Comparison of ENCODE assay signal across 24 cellular contexts in genomic region chr2:67919490-67919889, GRCh38.
A peak's percentile ranks its signal among the peaks of the same experiment; 100 is the strongest.
DNase-seq lines count a peak whose midpoint lies in the region; ATAC-seq, FAIRE-seq and TF ChIP-seq lines count a peak whose summit lies in the region.
"Had no signal": no experiment of that assay in that cellular context is flagged by ENCODE, and none has a peak within 500 bp of the region (broad histone marks: within the 10 kb centered on the region; RNA-seq: fewer than 3 reads in every experiment).

No MANE protein-coding gene starts in this region.

- dilution Hi-C loops in IMR-90 (cut with HindIII; ENCODE audit: low sequenced_read_pairs, unreplicated experiment) = no loop called here
- dilution Hi-C loops in keratinocyte (cut with MboI; ENCODE audit: extremely low pct_ligation_motif_present, low sequenced_read_pairs) = no loop called here

- H2BK20ac ChIP-seq in IMR-90 (ENCODE audit: low read depth, low read length) = peak overlapping the region; percentile 99
- 0 out of 2 replicates have a peak overlapping the region, but pooled peaks have one; percentile 51 for H2BK20ac ChIP-seq in H1 (ENCODE audit: low read length)

- H3K9me3 ChIP-seq in IMR-90 (ENCODE audit: control insufficient read depth, insufficient read depth, low read length) = no peaks in the 10 kb centered on the region
- H3K9me3 ChIP-seq in RWPE2 (ENCODE audit: severe bottlenecking) = no peaks in the 10 kb centered on the region
- no peaks in the 10 kb centered on the region for H3K9me3 ChIP-seq in H1 (ENCODE audit: insufficient read depth in 2 of 2, low read depth in 1 of 2, low read length in 1 of 2)
- H3K9me3 ChIP-seq in keratinocyte (ENCODE audit: control insufficient read depth, low read depth, low read length) = no peaks in the 10 kb centered on the region
- H3K9me3 ChIP-seq in sigmoid colon = no peaks in the 10 kb centered on the region
- H3K9me3 ChIP-seq: A549; BLaER1 treated with 17β-estradiol and CSF1 and Interleukin-3, amounts not matched to agents 10 nM and 100 nM had no signal

- FAIRE-seq in H1 (lab: Jason Lieb, UNC) (no peak), keratinocyte (lab: Jason Lieb, UNC) (peak; percentile 48)
- FAIRE-seq: A549, D721Med had no signal

- intact Hi-C loops in IMR-90 (cut with micrococcal nuclease) = no loop called here
- intact Hi-C loops in sigmoid colon (cut with DNase I) = no loop called here

- peak overlapping the region; percentile 50 for H4K91ac ChIP-seq in IMR-90 (ENCODE audit: insufficient read depth, low read depth, low read length)
- no peak overlapping the region for H4K91ac ChIP-seq in H1 (replicated peaks; ENCODE audit: insufficient read length, low read length)

- in situ Hi-C loops in IMR-90 (cut with MboI; ENCODE audit: low sequenced_read_pairs) = no loop called here

- peaks cover 2% of the 10 kb centered on the region for H3K4me1 ChIP-seq in IMR-90 (ENCODE audit: control insufficient read depth, insufficient read depth, low read length)
- peaks cover 26% of the 10 kb centered on the region for H3K4me1 ChIP-seq in RWPE2 (ENCODE audit: insufficient read depth, poor library complexity, severe bottlenecking)
- peaks cover 0 to 11% (median 9%) of the 10 kb centered on the region in 4 experiments; a peak in 5 of 7 replicates for H3K4me1 ChIP-seq in H1 (replicated peaks in 1 of 4; ENCODE audit: control insufficient read depth in 3 of 4, insufficient read depth in 4 of 4, low read length in 3 of 4)
- peaks cover 21% of the 10 kb centered on the region for H3K4me1 ChIP-seq in keratinocyte (ENCODE audit: control insufficient read depth, extremely low read depth, insufficient read depth, low read length)
- H3K4me1 ChIP-seq in sigmoid colon = peaks cover 0 to 12% (median 0%) of the 10 kb centered on the region in 4 donors

- H3K4me2 ChIP-seq in IMR-90 (ENCODE audit: low read depth, low read length) = no peak overlapping the region
- H3K4me2 ChIP-seq in H1 (ENCODE audit: insufficient read depth in 1 of 2, low read depth in 2 of 2, low read length in 2 of 2) = no peak overlapping the region
- H3K4me2 ChIP-seq in keratinocyte (ENCODE audit: control insufficient read depth, extremely low read depth, insufficient read depth, low read depth, low read length) = no peak overlapping the region
- H3K4me2 ChIP-seq: A549; BLaER1 treated with 17β-estradiol and CSF1 and Interleukin-3, amounts not matched to agents 10 nM and 100 nM; KMS-11; PC-9 had no signal

- POLR2A ChIA-PET in IMR-90 (lab: Charles Lee; ENCODE audit: unreplicated experiment) (no interaction called here), H1 (lab: Charles Lee; ENCODE audit: partially characterized antibody) (interaction anchor here (0.9 kb wide), 1 partner anchor 9 kb away, joined by 3 read pairs; no protein-coding TSS in a partner anchor)

- no CpG with 5 or more reads among the region's 1 CpG for WGBS in IMR-90 (ENCODE audit: extremely low coverage in 2 of 2, insufficient read length in 1 of 2), 2 experiments
- WGBS in H1 (ENCODE audit: extremely low coverage in 1 of 2, insufficient coverage in 1 of 2, insufficient read length in 1 of 2, insufficient replicate concordance in 2 of 2, low coverage in 1 of 2, low lambda C conversion rate in 2 of 2, missing lambda C conversion rate in 1 of 2), 2 experiments = 95% methylated on average over 1 of the region's 1 CpG; no CpG with 5 or more reads in 1 of the 2 experiments
- 63 to 71% methylated on average over 1 of the region's 1 CpG for WGBS in sigmoid colon, 2 donors

- no peaks in the 10 kb centered on the region for H3K27me3 ChIP-seq in IMR-90 (ENCODE audit: control insufficient read depth, insufficient read depth, low read length)
- H3K27me3 ChIP-seq in RWPE2 (ENCODE audit: insufficient read depth, poor library complexity, severe bottlenecking) = no peaks in the 10 kb centered on the region
- no peaks in the 10 kb centered on the region for H3K27me3 ChIP-seq in H1 (replicated peaks in 1 of 4; ENCODE audit: control insufficient read depth in 3 of 4, extremely low read depth in 1 of 4, insufficient read depth in 3 of 4, low read length in 3 of 4)
- H3K27me3 ChIP-seq in keratinocyte (ENCODE audit: control insufficient read depth, extremely low read depth, insufficient read depth, low read length) = no peaks in the 10 kb centered on the region
- no peaks in the 10 kb centered on the region for H3K27me3 ChIP-seq in sigmoid colon
- H3K27me3 ChIP-seq: BLaER1 treated with 17β-estradiol and CSF1 and Interleukin-3, amounts not matched to agents 10 nM and 100 nM had no signal

- no peak overlapping the region for H3K23ac ChIP-seq in IMR-90 (ENCODE audit: low read depth, low read length)
- no peak overlapping the region for H3K23ac ChIP-seq in H1 (ENCODE audit: insufficient read length)

- H3K18ac ChIP-seq in IMR-90 (ENCODE audit: low read depth, low read length) (no peak overlapping the region; the same call in 1 of the 2 replicates), H1 (ENCODE audit: extremely low read depth, low read length) (no peak overlapping the region)

- H2AK5ac ChIP-seq in IMR-90 (ENCODE audit: low read depth, low read length) (peak overlapping the region; percentile 74), H1 (ENCODE audit: low read depth, low read length) (no peak overlapping the region)

- H3K36me3 ChIP-seq in IMR-90 (ENCODE audit: control insufficient read depth, insufficient read depth, low read length) = no peaks in the 10 kb centered on the region
- H3K36me3 ChIP-seq in RWPE2 (ENCODE audit: low read depth) = no peaks in the 10 kb centered on the region
- no peaks in the 10 kb centered on the region for H3K36me3 ChIP-seq in H1 (ENCODE audit: control insufficient read depth in 2 of 4, insufficient read depth in 4 of 4, low read length in 3 of 4)
- no peaks in the 10 kb centered on the region for H3K36me3 ChIP-seq in keratinocyte (ENCODE audit: control insufficient read depth in 2 of 2, extremely low read depth in 1 of 2, insufficient read depth in 2 of 2, low read length in 2 of 2)
- H3K36me3 ChIP-seq in sigmoid colon = no peaks in the 10 kb centered on the region
- H3K36me3 ChIP-seq: BLaER1 treated with 17β-estradiol and CSF1 and Interleukin-3, amounts not matched to agents 10 nM and 100 nM had no signal

- H2BK120ac ChIP-seq in IMR-90 (ENCODE audit: low read depth, low read length) (peak overlapping the region; percentile 97), H1 (replicated peaks; ENCODE audit: low read depth, low read length) (no peak overlapping the region)

- no peaks in the 10 kb centered on the region for H4K20me1 ChIP-seq in IMR-90 (ENCODE audit: insufficient read depth, low read length)
- no peaks in the 10 kb centered on the region for H4K20me1 ChIP-seq in H1 (replicated peaks in 1 of 2; ENCODE audit: control insufficient read depth in 1 of 2, insufficient read depth in 2 of 2, low read length in 2 of 2)
- H4K20me1 ChIP-seq in keratinocyte (ENCODE audit: control insufficient read depth, extremely low read depth, insufficient read depth, low read length) = no peaks in the 10 kb centered on the region
- H4K20me1 ChIP-seq: BLaER1 treated with 17β-estradiol and CSF1 and Interleukin-3, amounts not matched to agents 10 nM and 100 nM had no signal

- no peak overlapping the region for H2BK12ac ChIP-seq in H1 (ENCODE audit: low read depth, low read length)

- peak overlapping the region; percentile 46 for H3K4ac ChIP-seq in IMR-90 (ENCODE audit: low read depth, low read length)
- H3K4ac ChIP-seq in H1 (replicated peaks; ENCODE audit: insufficient read length, low read depth, low read length) = no peak overlapping the region

- BruUV-seq in IMR-90 (replicated peaks; lab: Mats Ljungman, UMichigan) = no TSS peak

- H3K56ac ChIP-seq in IMR-90 (ENCODE audit: extremely low read depth, insufficient read depth, low read length) = no peak overlapping the region
- no peak overlapping the region for H3K56ac ChIP-seq in H1 (replicated peaks; ENCODE audit: insufficient read length, low read depth, low read length)

- no peak for TF ChIP-seq CTCF in IMR-90 (conservative IDR thresholded peaks at IDR 0.05; ENCODE audit: low read depth, low read length)
- no peak for TF ChIP-seq CTCF in RWPE2 (IDR thresholded peaks at IDR 0.05; ENCODE audit: poor library complexity, severe bottlenecking)
- TF ChIP-seq CTCF in H1 (IDR thresholded peaks at IDR 0.05; ENCODE audit: control extremely low read depth in 1 of 3, insufficient read depth in 1 of 3, low read depth in 1 of 3, low read length in 3 of 3) = peak in 2 of 3 experiments; percentile 5 to 34; a peak in 1 of 4 replicates
- no peak for TF ChIP-seq CTCF in keratinocyte (optimal IDR thresholded peaks at IDR 0.05 in 1 of 3, IDR thresholded peaks at IDR 0.05 in 1 of 3, conservative IDR thresholded peaks at IDR 0.05 in 1 of 3; ENCODE audit: extremely low read depth in 1 of 3, insufficient read depth in 2 of 3, low read length in 3 of 3)
- no peak for TF ChIP-seq CTCF in sigmoid colon (IDR thresholded peaks at IDR 0.05)

- H2BK5ac ChIP-seq in IMR-90 (ENCODE audit: low read depth, low read length, poor library complexity, severe bottlenecking) (no peak overlapping the region), H1 (ENCODE audit: low read depth, low read length) (no peak overlapping the region)

- H2AK9ac ChIP-seq in IMR-90 (replicated peaks; ENCODE audit: low read depth, low read length, poor library complexity) = no peak overlapping the region

- no peak overlapping the region for H3K27ac ChIP-seq in IMR-90 (ENCODE audit: insufficient read depth, low read length)
- peak overlapping the region; percentile 99 for H3K27ac ChIP-seq in RWPE2 (ENCODE audit: poor library complexity, severe bottlenecking)
- no peak overlapping the region for H3K27ac ChIP-seq in H1 (ENCODE audit: low read depth, low read length)
- H3K27ac ChIP-seq in keratinocyte (ENCODE audit: control insufficient read depth, insufficient read depth, low read length) = no peak overlapping the region
- H3K27ac ChIP-seq in sigmoid colon = no peak overlapping the region
- H3K27ac ChIP-seq: BLaER1 treated with 17β-estradiol and CSF1 and Interleukin-3, amounts not matched to agents 10 nM and 100 nM; KMS-11; PC-9 had no signal

- H4K5ac ChIP-seq in IMR-90 (ENCODE audit: low read depth, low read length) (no peak overlapping the region; the same call in 1 of the 2 replicates), H1 (ENCODE audit: insufficient read length, low read depth, low read length) (no peak overlapping the region)

- CTCF ChIA-PET in IMR-90 (lab: Yijun Ruan, JAX) (interaction anchor here (0.8 kb wide), 1 partner anchor 109 kb away, joined by 3 read pairs; no protein-coding TSS in a partner anchor), H1 (lab: Charles Lee; ENCODE audit: partially characterized antibody) (interaction anchor here (0.5 to 2.1 kb wide), 7 partner anchors 9 to 196 kb away, joined by 3 to 10 read pairs (median 3); no protein-coding TSS in a partner anchor)

- no peak overlapping the region for H3K9ac ChIP-seq in IMR-90 (ENCODE audit: low read depth, low read length)
- H3K9ac ChIP-seq in H1 (replicated peaks in 1 of 4; ENCODE audit: extremely low read depth in 1 of 4, low read depth in 3 of 4, low read length in 3 of 4) = no peak overlapping the region
- no peak overlapping the region for H3K9ac ChIP-seq in keratinocyte (ENCODE audit: control insufficient read depth, extremely low read depth, insufficient read depth, low read length)
- H3K9ac ChIP-seq: BLaER1 treated with 17β-estradiol and CSF1 and Interleukin-3, amounts not matched to agents 10 nM and 100 nM; KMS-11 had no signal

- H2AFZ ChIP-seq in IMR-90 (replicated peaks; ENCODE audit: low read length, poor library complexity) (peak overlapping the region; percentile 3), H1 (ENCODE audit: low read length) (no peak overlapping the region), keratinocyte (ENCODE audit: control insufficient read depth, low read length) (no peak overlapping the region)
- H2AFZ ChIP-seq: PC-9 had no signal

- TF ChIP-seq RAD21 in IMR-90 (IDR thresholded peaks at IDR 0.05; ENCODE audit: low read length) (no peak), H1 (IDR thresholded peaks at IDR 0.05 in 1 of 2, conservative IDR thresholded peaks at IDR 0.05 in 1 of 2; ENCODE audit: low read depth in 2 of 2, low read length in 2 of 2) (peak; percentile 39 to 46; a peak in 2 of 4 replicates)

- no peaks in the 10 kb centered on the region for H3K79me2 ChIP-seq in H1 (ENCODE audit: control insufficient read depth in 1 of 2, insufficient read depth in 2 of 2, low read length in 2 of 2)
- H3K79me2 ChIP-seq in keratinocyte (ENCODE audit: control insufficient read depth, insufficient read depth, low read length) = no peaks in the 10 kb centered on the region

- H3K23me2 ChIP-seq in H1 (ENCODE audit: low read depth, low read length) = no peaks in the 10 kb centered on the region

- TF ChIP-seq POLR2A in IMR-90 (IDR thresholded peaks at IDR 0.05; ENCODE audit: low read depth, low read length) (no peak), H1 (IDR thresholded peaks at IDR 0.05; ENCODE audit: control extremely low read depth in 1 of 2, low read depth in 2 of 2, low read length in 2 of 2) (no peak), sigmoid colon (IDR thresholded peaks at IDR 0.05) (no peak)

- H3K79me1 ChIP-seq in IMR-90 (ENCODE audit: low read depth in 1 of 2, low read length in 2 of 2) (no peaks in the 10 kb centered on the region), H1 (ENCODE audit: low read depth, low read length) (no peaks in the 10 kb centered on the region)

- ATAC-seq in IMR-90 (ENCODE audit: low read depth) (no peak), RWPE2 (ENCODE audit: low read depth) (no peak), GM18519 (IDR thresholded peaks at IDR 0.05; ENCODE audit: low FRiP score, unreplicated experiment) (no peak)
- ATAC-seq: A549 had no signal

- DNase-seq in IMR-90 = no peak
- DNase-seq in RWPE2 (ENCODE audit: low spot score) = no peak
- DNase-seq in H1 (ENCODE audit: low read depth in 1 of 2, low spot score in 2 of 2) = no peak
- DNase-seq in keratinocyte (ENCODE audit: low read depth, low spot score) = no peak
- no peak for DNase-seq in epidermal melanocyte (ENCODE audit: insufficient read length, low spot score)
- DNase-seq in sigmoid colon = no peak
- DNase-seq: AML-193; CD4-positive, alpha-beta T cell; H9; NCI-H1092; NCI-H1436; NCI-H187 treated with DMSO at 0.1 percent for 48 hours; NCI-H2171 treated with DMSO at 0.1 percent for 48 hours; NCI-H524; NCI-H82; NK-92 treated with Interleukin-12 subunit alpha and Interleukin-12 subunit beta, amount 100 ng/mL, for 24 hours; PC-9; RPMI8226; SHP77 had no signal

- H2BK15ac ChIP-seq in IMR-90 (ENCODE audit: low read depth, low read length) = peak overlapping the region; percentile 79; the same call in 1 of the 3 replicates
- no peak overlapping the region for H2BK15ac ChIP-seq in H1 (ENCODE audit: low read length)

- TF ChIP-seq EP300 in H1 (IDR thresholded peaks at IDR 0.05; ENCODE audit: borderline replicate concordance in 1 of 2, low read depth in 2 of 2, low read length in 2 of 2) = no peak
- no peak for TF ChIP-seq EP300 in sigmoid colon (IDR thresholded peaks at IDR 0.05)

- H3K9me1 ChIP-seq in IMR-90 (ENCODE audit: insufficient read depth, low read length) (peaks cover 7% of the 10 kb centered on the region), keratinocyte (ENCODE audit: control insufficient read depth, extremely low read depth, insufficient read depth, low read length) (no peaks in the 10 kb centered on the region)

- peak overlapping the region in 1 of 2 experiments; percentile 53; a peak in 2 of 4 replicates for H4K8ac ChIP-seq in IMR-90 (ENCODE audit: low read depth in 2 of 2, low read length in 2 of 2)
- H4K8ac ChIP-seq in H1 (ENCODE audit: extremely low read depth, insufficient read depth, low read length) = no peak overlapping the region

- H3K4me3 ChIP-seq in IMR-90 (ENCODE audit: insufficient read depth, low read depth, low read length) (no peak overlapping the region), RWPE2 (ENCODE audit: severe bottlenecking) (no peak overlapping the region), H1 (ENCODE audit: extremely low read depth in 1 of 4, insufficient read depth in 2 of 4, low read depth in 3 of 4, low read length in 4 of 4) (no peak overlapping the region), keratinocyte (ENCODE audit: control insufficient read depth in 2 of 3, extremely low read depth in 1 of 3, insufficient read depth in 2 of 3, low read depth in 1 of 3, low read length in 3 of 3) (no peak overlapping the region), sigmoid colon (no peak overlapping the region)
- H3K4me3 ChIP-seq: A549; BLaER1 treated with 17β-estradiol and CSF1 and Interleukin-3, amounts not matched to agents 10 nM and 100 nM; PC-9 had no signal

- peak overlapping the region; percentile 24; the same call in 1 of the 2 replicates for H3K14ac ChIP-seq in IMR-90 (replicated peaks; ENCODE audit: low read depth, low read length)
- H3K14ac ChIP-seq in H1 (ENCODE audit: insufficient read length) = no peak overlapping the region

Comparison
In these comparisons a context has a peak if more than half of its experiments do, and no peak if none do; other contexts are left out.
1. CTCF ChIP-seq: peak in H1 (2 of 3); none in IMR-90 (single experiment), RWPE2 (single experiment), keratinocyte (0 of 3) and sigmoid colon (0 of 4).